1 cellular context compared by ENCODE assay signal in genomic region chr18:35494281-35494825, GRCh38.
TF ChIP-seq lines count a peak whose summit lies in the region.

No MANE protein-coding gene starts in this region.

TF ChIP-seq in WTC11, 78 proteins besides CTCF, POLR2A, EP300 and RAD21 (continued from another document):
- TF ChIP-seq STAT6 (CRISPR knock-in tag; conservative IDR thresholded peaks at IDR 0.05; ENCODE audit: low read depth): no peak
- TF ChIP-seq ZNF138 (CRISPR knock-in tag; conservative IDR thresholded peaks at IDR 0.05): no peak
- no peak for TF ChIP-seq TEAD1 (CRISPR knock-in tag; IDR thresholded peaks at IDR 0.05)
- TF ChIP-seq ZNF281 (CRISPR knock-in tag; IDR thresholded peaks at IDR 0.05): no peak
- no peak for TF ChIP-seq E2F5 (CRISPR knock-in tag; IDR thresholded peaks at IDR 0.05)
